In genomic region chr7:157411580-157411979, GRCh38 we compare ENCODE assay signal across 12 cellular contexts.
A peak's percentile ranks its signal among the peaks of the same experiment; 100 is the strongest.
DNase-seq lines count a peak whose midpoint lies in the region; ATAC-seq and TF ChIP-seq lines count a peak whose summit lies in the region.
"Had no signal": no experiment of that assay in that cellular context is flagged by ENCODE, and none has a peak within 500 bp of the region (broad histone marks: within the 10 kb centered on the region; RNA-seq: fewer than 3 reads in every experiment).

No MANE protein-coding gene starts in this region.

- H3K23ac ChIP-seq in trophoblast cell (ENCODE audit: low read length) = no peak overlapping the region

- H2AK5ac ChIP-seq in trophoblast cell (ENCODE audit: low read length) = no peak overlapping the region

- no peaks in the 10 kb centered on the region for H3K27me3 Mint-ChIP-seq in activated T-helper 1 cell treated with anti-CD3 and anti-CD28 coated beads, Interleukin-12 subunit alpha, Interleukin-12 subunit beta, Interleukin-2, Interleukin-4 antibody, amounts not matched to agents 30 ng/mL and 10 ng/mL and 1 ng/mL, durations not matched to agents 14 hours and 24 hours and 36 hours (ENCODE audit: insufficient read depth)
- peaks cover 0 to 3% (median 0%) of the 10 kb centered on the region in 3 donors for H3K27me3 Mint-ChIP-seq in CD14-positive monocyte (ENCODE audit: low read depth in 3 of 3)
- H3K27me3 Mint-ChIP-seq: activated naive CD4-positive, alpha-beta T cell treated with anti-CD3 and anti-CD28 coated beads, Interleukin-2, amount 50 U/mL, for 24 hours had no signal

- intact Hi-C loops in activated T-helper 1 cell treated with anti-CD3 and anti-CD28 coated beads, Interleukin-12 subunit alpha, Interleukin-12 subunit beta, Interleukin-2, Interleukin-4 antibody, amounts not matched to agents 30 ng/mL and 10 ng/mL and 1 ng/mL, durations not matched to agents 14 hours and 24 hours and 36 hours (cut with micrococcal nuclease) = no loop called here
- intact Hi-C loops in vagina (cut with DNase I) = no loop called here
- intact Hi-C loops in CD14-positive monocyte (cut with micrococcal nuclease) = no loop called here

- H3K27me3 ChIP-seq in DND-41 (ENCODE audit: insufficient read depth, low read length, poor library complexity) (no peaks in the 10 kb centered on the region), Peyer's patch (no peaks in the 10 kb centered on the region), trophoblast cell (ENCODE audit: insufficient read depth, low read length) (no peaks in the 10 kb centered on the region), vagina (no peaks in the 10 kb centered on the region)
- H3K27me3 ChIP-seq: stomach had no signal

- TF ChIP-seq POLR2A in Peyer's patch (IDR thresholded peaks at IDR 0.05) = no peak
- TF ChIP-seq POLR2A in vagina (IDR thresholded peaks at IDR 0.05) = no peak

- DNase-seq in DND-41 (no peak), Peyer's patch (peak in 2 of 3 donors; percentile 46 to 72), trophoblast cell (peak; percentile 93 to 95), vagina (ENCODE audit: extremely low spot score in 2 of 2) (no peak), HK-2 (ENCODE audit: unreplicated experiment) (no peak), CD14-positive monocyte (ENCODE audit: low spot score) (no peak), NCI-H2107 treated with DMSO at 0.1 percent for 48 hours (lab: John Stamatoyannopoulos, UW; ENCODE audit: unreplicated experiment) (no peak)
- no peak for DNase-seq in activated T-helper 1 cell treated with anti-CD3 and anti-CD28 coated beads, Interleukin-12 subunit alpha, Interleukin-12 subunit beta, Interleukin-2, Interleukin-4 antibody, amounts not matched to agents 30 ng/mL and 10 ng/mL and 1 ng/mL, durations not matched to agents 14 hours and 24 hours and 36 hours (ENCODE audit: low spot score)
- DNase-seq: DMS79, NCI-H524 treated with DMSO at 0.1 percent for 48 hours, stomach had no signal

- no peak overlapping the region for H3K4me3 ChIP-seq in DND-41 (ENCODE audit: low read depth in 1 of 2, low read length in 2 of 2)
- no peak overlapping the region for H3K4me3 ChIP-seq in Peyer's patch
- no peak overlapping the region for H3K4me3 ChIP-seq in trophoblast cell (ENCODE audit: low read depth, low read length)
- no peak overlapping the region for H3K4me3 ChIP-seq in vagina
- H3K4me3 ChIP-seq: stomach had no signal

- no peak overlapping the region for H2AFZ ChIP-seq in DND-41 (ENCODE audit: low read depth, low read length)
- H2AFZ ChIP-seq in trophoblast cell (ENCODE audit: insufficient read depth, low read length, poor library complexity) = no peak overlapping the region

- H3K36me3 ChIP-seq in DND-41 (ENCODE audit: insufficient read depth, low read length) = peaks cover 87% of the 10 kb centered on the region
- H3K36me3 ChIP-seq in Peyer's patch = peaks cover 0 to 51% (median 0%) of the 10 kb centered on the region in 3 donors
- peaks cover 57 to 69% of the 10 kb centered on the region in 2 experiments for H3K36me3 ChIP-seq in trophoblast cell (ENCODE audit: control insufficient read depth in 1 of 2, insufficient read depth in 2 of 2, low read length in 2 of 2)
- peaks cover 0 to 56% of the 10 kb centered on the region in 2 donors for H3K36me3 ChIP-seq in vagina

- TF ChIP-seq CTCF in DND-41 (IDR thresholded peaks at IDR 0.05; ENCODE audit: borderline replicate concordance, extremely low read depth, low read length, poor library complexity, severe bottlenecking) = no peak
- no peak for TF ChIP-seq CTCF in Peyer's patch (IDR thresholded peaks at IDR 0.05)
- TF ChIP-seq CTCF in vagina (IDR thresholded peaks at IDR 0.05) = no peak
- no peak for TF ChIP-seq CTCF in CD14-positive monocyte (IDR thresholded peaks at IDR 0.05)

- no peak overlapping the region for H4K8ac ChIP-seq in trophoblast cell (ENCODE audit: low read depth, low read length)

- H3K4me3 Mint-ChIP-seq in activated T-helper 1 cell treated with anti-CD3 and anti-CD28 coated beads, Interleukin-12 subunit alpha, Interleukin-12 subunit beta, Interleukin-2, Interleukin-4 antibody, amounts not matched to agents 30 ng/mL and 10 ng/mL and 1 ng/mL, durations not matched to agents 14 hours and 24 hours and 36 hours = no peak overlapping the region
- H3K4me3 Mint-ChIP-seq in CD14-positive monocyte = no peak overlapping the region
- H3K4me3 Mint-ChIP-seq: activated naive CD4-positive, alpha-beta T cell treated with anti-CD3 and anti-CD28 coated beads, Interleukin-2, amount 50 U/mL, for 24 hours had no signal

- WGBS in trophoblast cell (ENCODE audit: extremely low coverage, insufficient coverage, insufficient read length) = no CpG with 5 or more reads among the region's 19 CpGs

- no peaks in the 10 kb centered on the region for H3K4me1 ChIP-seq in DND-41 (ENCODE audit: insufficient read depth, low read length)
- H3K4me1 ChIP-seq in Peyer's patch = no peaks in the 10 kb centered on the region
- peaks cover 4% of the 10 kb centered on the region in 2 experiments for H3K4me1 ChIP-seq in trophoblast cell (ENCODE audit: control insufficient read depth in 1 of 2, insufficient read depth in 2 of 2, low read length in 2 of 2)
- H3K4me1 ChIP-seq in vagina = no peaks in the 10 kb centered on the region
- H3K4me1 ChIP-seq: stomach had no signal

- peak overlapping the region; percentile 11 for H3K27ac Mint-ChIP-seq in activated T-helper 1 cell treated with anti-CD3 and anti-CD28 coated beads, Interleukin-12 subunit alpha, Interleukin-12 subunit beta, Interleukin-2, Interleukin-4 antibody, amounts not matched to agents 30 ng/mL and 10 ng/mL and 1 ng/mL, durations not matched to agents 14 hours and 24 hours and 36 hours
- no peak overlapping the region for H3K27ac Mint-ChIP-seq in CD14-positive monocyte
- H3K27ac Mint-ChIP-seq: activated naive CD4-positive, alpha-beta T cell treated with anti-CD3 and anti-CD28 coated beads, Interleukin-2, amount 50 U/mL, for 24 hours had no signal

- no peak overlapping the region for H3K4me2 ChIP-seq in DND-41 (ENCODE audit: insufficient read depth, low read length)
- no peak overlapping the region for H3K4me2 ChIP-seq in trophoblast cell (ENCODE audit: low read length)

- no peak overlapping the region for H3K14ac ChIP-seq in trophoblast cell (ENCODE audit: low read length)

- H3K79me1 ChIP-seq in trophoblast cell (ENCODE audit: low read length) = no peaks in the 10 kb centered on the region

- peaks cover 5% of the 10 kb centered on the region for H3K36me3 Mint-ChIP-seq in activated T-helper 1 cell treated with anti-CD3 and anti-CD28 coated beads, Interleukin-12 subunit alpha, Interleukin-12 subunit beta, Interleukin-2, Interleukin-4 antibody, amounts not matched to agents 30 ng/mL and 10 ng/mL and 1 ng/mL, durations not matched to agents 14 hours and 24 hours and 36 hours (ENCODE audit: low read depth)
- peaks cover 59 to 79% of the 10 kb centered on the region in 2 donors for H3K36me3 Mint-ChIP-seq in CD14-positive monocyte

- no peak overlapping the region for H3K4ac ChIP-seq in trophoblast cell (ENCODE audit: low read depth, low read length)

- no peak overlapping the region for H2BK5ac ChIP-seq in trophoblast cell (ENCODE audit: low read depth, low read length, poor library complexity)

- no peaks in the 10 kb centered on the region for H3K9me3 ChIP-seq in DND-41 (ENCODE audit: insufficient read depth, low read length, severe bottlenecking)
- H3K9me3 ChIP-seq in Peyer's patch = no peaks in the 10 kb centered on the region
- no peaks in the 10 kb centered on the region for H3K9me3 ChIP-seq in trophoblast cell (ENCODE audit: insufficient read depth, low read depth, low read length)
- no peaks in the 10 kb centered on the region for H3K9me3 ChIP-seq in vagina
- H3K9me3 ChIP-seq: stomach had no signal

- H4K20me1 ChIP-seq in DND-41 (ENCODE audit: insufficient read depth, low read length) = peaks cover 38% of the 10 kb centered on the region

- no peak overlapping the region for H2BK120ac ChIP-seq in trophoblast cell (ENCODE audit: insufficient read depth, low read length, poor library complexity)

- no peak overlapping the region for H2BK12ac ChIP-seq in trophoblast cell (ENCODE audit: low read length)

- H4K12ac ChIP-seq in trophoblast cell (ENCODE audit: low read depth, low read length) = no peak overlapping the region

- 0 out of 2 replicates have a peak, but pooled peaks cover 3% of the 10 kb centered on the region for H3K79me2 ChIP-seq in DND-41 (ENCODE audit: insufficient read depth, low read length)
- peaks cover 1% of the 10 kb centered on the region for H3K79me2 ChIP-seq in trophoblast cell (ENCODE audit: control insufficient read depth, insufficient read depth, low read length, poor library complexity)

- H3K9ac ChIP-seq in DND-41 (ENCODE audit: low read depth, low read length) = no peak overlapping the region
- no peak overlapping the region for H3K9ac ChIP-seq in trophoblast cell (ENCODE audit: low read length)

- H3K4me1 Mint-ChIP-seq in activated T-helper 1 cell treated with anti-CD3 and anti-CD28 coated beads, Interleukin-12 subunit alpha, Interleukin-12 subunit beta, Interleukin-2, Interleukin-4 antibody, amounts not matched to agents 30 ng/mL and 10 ng/mL and 1 ng/mL, durations not matched to agents 14 hours and 24 hours and 36 hours (ENCODE audit: low read depth) = peaks cover 7% of the 10 kb centered on the region
- H3K4me1 Mint-ChIP-seq in CD14-positive monocyte = no peaks in the 10 kb centered on the region
- H3K4me1 Mint-ChIP-seq: activated naive CD4-positive, alpha-beta T cell treated with anti-CD3 and anti-CD28 coated beads, Interleukin-2, amount 50 U/mL, for 24 hours had no signal

- 0 out of 3 replicates have a peak, but pooled peaks have one; percentile 13 for ATAC-seq in DND-41 (ENCODE audit: insufficient read depth, low read depth)

- no peak overlapping the region for H3K18ac ChIP-seq in trophoblast cell (ENCODE audit: low read length)

- no peak overlapping the region for H3K27ac ChIP-seq in DND-41 (ENCODE audit: low read length)
- peak overlapping the region in 1 of 4 donors; percentile 31 for H3K27ac ChIP-seq in Peyer's patch
- no peak overlapping the region for H3K27ac ChIP-seq in trophoblast cell (ENCODE audit: low read depth, low read length)
- H3K27ac ChIP-seq in vagina = no peak overlapping the region
- H3K27ac ChIP-seq: stomach had no signal

- no peak overlapping the region for H4K91ac ChIP-seq in trophoblast cell (ENCODE audit: low read depth, low read length)

- no peaks in the 10 kb centered on the region for H3K9me3 Mint-ChIP-seq in activated T-helper 1 cell treated with anti-CD3 and anti-CD28 coated beads, Interleukin-12 subunit alpha, Interleukin-12 subunit beta, Interleukin-2, Interleukin-4 antibody, amounts not matched to agents 30 ng/mL and 10 ng/mL and 1 ng/mL, durations not matched to agents 14 hours and 24 hours and 36 hours
- peaks cover 0 to 6% (median 0%) of the 10 kb centered on the region in 7 donors for H3K9me3 Mint-ChIP-seq in CD14-positive monocyte
- H3K9me3 Mint-ChIP-seq: activated naive CD4-positive, alpha-beta T cell treated with anti-CD3 and anti-CD28 coated beads, Interleukin-2, amount 50 U/mL, for 24 hours had no signal

Comparison
In these comparisons a context has a peak if more than half of its experiments do, and no peak if none do; other contexts are left out.
1. DNase-seq: peak in Peyer's patch (2 of 3) and trophoblast cell (2 of 2); none in DND-41 (single experiment), activated T-helper 1 cell treated with anti-CD3 and anti-CD28 coated beads, Interleukin-12 subunit alpha, Interleukin-12 subunit beta, Interleukin-2, Interleukin-4 antibody, amounts not matched to agents 30 ng/mL and 10 ng/mL and 1 ng/mL, durations not matched to agents 14 hours and 24 hours and 36 hours (single experiment), vagina (0 of 2), HK-2 (single experiment), CD14-positive monocyte (single experiment) and NCI-H2107 treated with DMSO at 0.1 percent for 48 hours (single experiment).